In the genomic region with DNA sequence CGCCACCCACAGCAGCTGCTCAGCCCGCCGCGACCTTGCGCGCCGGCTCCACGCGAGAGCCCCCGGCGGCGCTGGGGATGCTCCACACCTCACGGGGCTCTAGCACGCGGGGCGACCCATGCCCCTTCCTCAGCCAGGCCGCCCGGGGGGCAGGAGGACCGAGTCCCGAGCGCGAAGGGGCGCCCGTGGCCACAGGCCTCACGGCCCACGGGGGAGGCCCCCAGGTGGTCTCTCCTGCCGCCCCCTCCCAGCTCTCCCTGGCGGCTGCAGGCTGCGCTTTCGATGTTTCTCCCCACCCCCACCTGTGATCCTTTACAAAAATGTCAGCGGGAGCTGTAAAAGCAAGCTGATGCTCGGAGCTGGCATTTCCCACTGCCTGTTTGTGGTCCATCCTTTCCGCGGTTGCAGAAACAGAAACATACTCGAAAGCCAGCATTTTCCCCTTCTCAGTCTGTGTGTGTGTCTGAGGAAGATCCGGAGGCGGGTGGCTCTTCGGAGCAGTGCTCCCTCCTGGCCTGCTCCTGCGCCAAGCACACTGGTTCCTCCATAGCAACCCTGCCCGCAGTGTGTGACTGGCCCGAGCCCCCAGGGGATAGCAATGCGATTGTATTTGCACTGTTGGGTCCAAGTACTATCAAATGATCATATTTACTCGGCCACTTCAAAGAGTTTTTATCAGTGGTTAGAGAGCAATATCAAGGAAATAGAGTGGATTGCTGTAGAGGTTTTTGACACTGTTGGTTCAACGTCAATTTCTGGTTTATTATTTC, we compare ENCODE assay signal across 8 cellular contexts. TPM values are rescaled to one million over a fixed set of nuclear protein-coding genes. Genes with fewer than 3 reads are reported as not detected.
DNase-seq lines count a peak whose midpoint lies in the region; ATAC-seq and TF ChIP-seq lines count a peak whose summit lies in the region.

No MANE protein-coding gene starts in this region.

- peaks cover 7% of the 10 kb centered on the region for H3K4me1 ChIP-seq in HAP-1
- no peaks in the 10 kb centered on the region for H3K4me1 ChIP-seq in SJCRH30
- peaks cover 38 to 43% (median 42%) of the 10 kb centered on the region in 4 donors for H3K4me1 ChIP-seq in esophagus muscularis mucosa

- 11% methylated on average over 17 of the region's 44 CpGs for WGBS in esophagus muscularis mucosa

- peak overlapping the region; percentile 81 for H3K4me3 Mint-ChIP-seq in CD4-positive, alpha-beta T cell

- peak; percentile 1 for TF ChIP-seq CTCF in CD4-positive, alpha-beta T cell (IDR thresholded peaks at IDR 0.05)
- no peak for TF ChIP-seq CTCF in esophagus muscularis mucosa (IDR thresholded peaks at IDR 0.05)

- TF ChIP-seq EP300 in esophagus muscularis mucosa (IDR thresholded peaks at IDR 0.05), result no peak

- TF ChIP-seq POLR2A in esophagus muscularis mucosa (IDR thresholded peaks at IDR 0.05; ENCODE audit: low read depth), result no peak

- DNase-seq in CD4-positive, alpha-beta T cell, result no peak
- DNase-seq in HAP-1 (ENCODE audit: low spot score in 2 of 2), result peak in 1 of 2 experiments; percentile 12
- peak; percentile 45 to 63 for DNase-seq in SJCRH30
- DNase-seq in esophagus muscularis mucosa (ENCODE audit: extremely low spot score), result no peak
- DNase-seq in occipital lobe (lab: John Stamatoyannopoulos, UW), result peak; percentile 18
- no peak for DNase-seq in GDM1 (lab: John Stamatoyannopoulos, UW)
- DNase-seq in NK-92 treated with Interleukin-12 subunit alpha and Interleukin-12 subunit beta, amount 100 ng/mL, for 24 hours (lab: John Stamatoyannopoulos, UW), result no peak

- H3K9me3 ChIP-seq in CD4-positive, alpha-beta T cell (ENCODE audit: control insufficient read depth, low read length), result no peaks in the 10 kb centered on the region
- no peaks in the 10 kb centered on the region for H3K9me3 ChIP-seq in HAP-1
- H3K9me3 ChIP-seq in SJCRH30 (replicated peaks), result peaks cover 5% of the 10 kb centered on the region; the same call in 1 of the 2 replicates
- H3K9me3 ChIP-seq in esophagus muscularis mucosa, result no peaks in the 10 kb centered on the region

- no peaks in the 10 kb centered on the region for H3K36me3 Mint-ChIP-seq in CD4-positive, alpha-beta T cell (ENCODE audit: low read depth)

- H3K27ac Mint-ChIP-seq in CD4-positive, alpha-beta T cell, result no peak overlapping the region

- H3K4me1 Mint-ChIP-seq in CD4-positive, alpha-beta T cell (ENCODE audit: low read depth), result peaks cover 29% of the 10 kb centered on the region

- CTCF ChIA-PET in CD4-positive, alpha-beta T cell (lab: Charles Lee), result interaction anchor here (1.1 kb wide), 2 partner anchors 11 to 829 kb away, joined by 3 to 5 read pairs; no protein-coding TSS in a partner anchor

- ATAC-seq in CD4-positive, alpha-beta T cell (ENCODE audit: poor library complexity), result no peak
- no peak for ATAC-seq in HG02840 (IDR thresholded peaks at IDR 0.05; ENCODE audit: low FRiP score, unreplicated experiment)

- no peak overlapping the region for H3K27ac ChIP-seq in CD4-positive, alpha-beta T cell (ENCODE audit: low read depth, low read length)
- peak overlapping the region; percentile 81 for H3K27ac ChIP-seq in SJCRH30
- no peak overlapping the region for H3K27ac ChIP-seq in esophagus muscularis mucosa (replicated peaks in 1 of 4)

- H3K9me3 Mint-ChIP-seq in CD4-positive, alpha-beta T cell, result no peaks in the 10 kb centered on the region

- in situ Hi-C loops in HAP-1 (cut with MboI; ENCODE audit: low sequenced_read_pairs), result loop anchor here (5.0 to 25.0 kb wide), 2 partner anchors 845 to 1330 kb away; no protein-coding TSS in a partner anchor

- intact Hi-C loops in CD4-positive, alpha-beta T cell (cut with DNase I, micrococcal nuclease), result loop anchor here (5.0 to 10.0 kb wide), 4 partner anchors 958 to 1595 kb away; no protein-coding TSS in a partner anchor
- intact Hi-C loops in esophagus muscularis mucosa (cut with DNase I), result loop anchor here (10.0 kb wide), 3 partner anchors 958 to 1548 kb away; no protein-coding TSS in a partner anchor

- H3K4me3 ChIP-seq in HAP-1, result peak overlapping the region; percentile 36
- peak overlapping the region; percentile 71 for H3K4me3 ChIP-seq in SJCRH30
- H3K4me3 ChIP-seq in esophagus muscularis mucosa, result peak overlapping the region; percentile 62 to 71 (median 66)

- H3K27me3 Mint-ChIP-seq in CD4-positive, alpha-beta T cell, result peaks cover 74% of the 10 kb centered on the region

- H3K27me3 ChIP-seq in CD4-positive, alpha-beta T cell (ENCODE audit: control insufficient read depth, insufficient read depth, low read length), result peaks cover 58% of the 10 kb centered on the region
- peaks cover 29% of the 10 kb centered on the region for H3K27me3 ChIP-seq in HAP-1 (ENCODE audit: low read depth)
- no peaks in the 10 kb centered on the region for H3K27me3 ChIP-seq in SJCRH30
- H3K27me3 ChIP-seq in esophagus muscularis mucosa, result peaks cover 0 to 47% (median 12%) of the 10 kb centered on the region in 4 donors

- POLR2A ChIA-PET in CD4-positive, alpha-beta T cell (lab: Charles Lee), result no interaction called here

- H3K36me3 ChIP-seq in HAP-1 (replicated peaks) (no peaks in the 10 kb centered on the region), SJCRH30 (peaks cover 35% of the 10 kb centered on the region), esophagus muscularis mucosa (no peaks in the 10 kb centered on the region)

RNA-seq across cellular contexts. Expression of gene KIF26B, which starts 2.1 kb away (rescaled TPM):
- under 1 TPM in 1 of 2 experiments, not detected in 1; 0.03 TPM for total RNA-seq in CD4-positive, alpha-beta T cell
- 14.4 and 14.9 TPM in 2 replicates for total RNA-seq in SJCRH30 (2014; rRNA removed; shearing (Covaris generic))
- total RNA-seq in esophagus muscularis mucosa (1 to 10 TPM in 2 of 4 donors, under 1 TPM in 2; 0.13 to 3.7 (median 1.3) TPM), occipital lobe (31.7 TPM)

Comparison
In these comparisons a context has a peak if more than half of its experiments do, and no peak if none do; other contexts are left out.
1. DNase-seq: peak in SJCRH30 (2 of 2) and occipital lobe (single experiment); none in CD4-positive, alpha-beta T cell (0 of 10), esophagus muscularis mucosa (single experiment), GDM1 (single experiment) and NK-92 treated with Interleukin-12 subunit alpha and Interleukin-12 subunit beta, amount 100 ng/mL, for 24 hours (single experiment).
2. Peak in every context shown above with its lines, with median percentiles within 50 percentile points of each other: H3K4me3 ChIP-seq.